In the genomic region with DNA sequence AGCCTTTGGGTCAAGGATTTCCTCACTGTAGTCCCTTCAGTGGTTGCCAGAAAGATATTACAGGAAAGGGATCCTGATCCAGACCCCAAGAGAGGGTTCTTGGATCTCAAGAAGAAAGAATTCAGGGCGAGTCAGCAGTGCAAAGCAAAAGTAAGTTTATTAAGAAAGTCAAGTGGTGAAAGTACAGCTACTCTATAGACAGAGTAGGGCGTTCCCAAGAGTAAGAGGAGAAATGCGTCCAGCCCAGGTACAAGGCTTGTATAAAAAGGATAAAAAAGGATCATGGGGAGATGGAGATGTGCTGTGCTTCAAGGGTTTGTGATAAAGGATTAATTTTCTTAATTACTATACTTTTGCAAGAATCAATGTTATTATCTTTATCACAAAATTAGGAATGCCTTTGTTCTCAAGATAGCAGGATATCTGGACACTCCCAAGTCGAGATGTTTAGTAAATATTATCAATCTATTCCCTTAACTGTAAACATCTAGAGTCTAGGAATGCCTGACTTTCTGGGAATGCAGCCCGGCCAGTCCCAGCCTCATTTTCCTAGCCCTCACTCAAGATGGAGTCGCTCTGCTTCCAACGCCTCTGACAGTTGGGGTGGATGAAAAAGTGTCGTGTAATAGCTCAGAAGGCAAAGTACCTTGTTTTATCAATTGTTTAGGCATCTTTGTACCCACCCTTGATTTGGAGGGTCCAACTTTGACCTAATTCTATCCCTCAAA, we compare ENCODE assay signal across 25 cellular contexts.
"Had no signal": no experiment of that assay in that cellular context is flagged by ENCODE, and none has a peak within 500 bp of the region (broad histone marks: within the 10 kb centered on the region; RNA-seq: fewer than 3 reads in every experiment).

No MANE protein-coding gene starts in this region.

- H3K9me3 ChIP-seq: ovary, prostate gland had no signal

- H3K27ac ChIP-seq: heart left ventricle, left ventricle myocardium inferior, ovary, prostate gland, skin epidermis, tibial nerve, upper lobe of left lung had no signal

- H3K27me3 ChIP-seq: heart left ventricle, ovary, tibial nerve, upper lobe of left lung had no signal

- H3K27ac Mint-ChIP-seq: immature natural killer cell; memory B cell; naive thymus-derived CD4-positive, alpha-beta T cell; natural killer cell treated with Interleukin-12 subunit alpha and Interleukin-12 subunit beta and Interleukin-15 and Interleukin-18, amount 100 ng/mL, for 72 hours; stimulated activated effector memory CD8-positive, alpha-beta T cell treated with anti-CD3 and anti-CD28 coated beads, Interleukin-12 subunit alpha, Interleukin-12 subunit beta, amount 100 ng/mL, for 72 hours; stimulated activated naive CD8-positive, alpha-beta T cell treated with anti-CD3 and anti-CD28 coated beads, Interleukin-15, Interleukin-2, amounts not matched to agents 100 ng/mL and 50 ng/mL, for 24 hours had no signal

- H3K36me3 ChIP-seq: heart left ventricle, left ventricle myocardium inferior, ovary, prostate gland, tibial nerve, upper lobe of left lung had no signal

- H3K27me3 Mint-ChIP-seq: memory B cell; natural killer cell treated with Interleukin-12 subunit alpha and Interleukin-12 subunit beta and Interleukin-15 and Interleukin-18, amount 100 ng/mL, for 72 hours; stimulated activated naive CD8-positive, alpha-beta T cell treated with anti-CD3 and anti-CD28 coated beads, Interleukin-15, Interleukin-2, amounts not matched to agents 100 ng/mL and 50 ng/mL, for 24 hours had no signal

- H3K4me3 Mint-ChIP-seq: immature natural killer cell; memory B cell; naive thymus-derived CD4-positive, alpha-beta T cell; natural killer cell treated with Interleukin-12 subunit alpha and Interleukin-12 subunit beta and Interleukin-15 and Interleukin-18, amount 100 ng/mL, for 72 hours; stimulated activated effector memory CD8-positive, alpha-beta T cell treated with anti-CD3 and anti-CD28 coated beads, Interleukin-12 subunit alpha, Interleukin-12 subunit beta, amount 100 ng/mL, for 72 hours; stimulated activated naive CD8-positive, alpha-beta T cell treated with anti-CD3 and anti-CD28 coated beads, Interleukin-15, Interleukin-2, amounts not matched to agents 100 ng/mL and 50 ng/mL, for 24 hours had no signal

- H3K4me1 Mint-ChIP-seq: immature natural killer cell; naive thymus-derived CD4-positive, alpha-beta T cell; stimulated activated effector memory CD8-positive, alpha-beta T cell treated with anti-CD3 and anti-CD28 coated beads, Interleukin-12 subunit alpha, Interleukin-12 subunit beta, amount 100 ng/mL, for 72 hours had no signal

- H3K4me1 ChIP-seq: heart left ventricle, left ventricle myocardium inferior, prostate gland, tibial nerve, upper lobe of left lung had no signal

- H3K36me3 Mint-ChIP-seq: immature natural killer cell; memory B cell; stimulated activated effector memory CD8-positive, alpha-beta T cell treated with anti-CD3 and anti-CD28 coated beads, Interleukin-12 subunit alpha, Interleukin-12 subunit beta, amount 100 ng/mL, for 72 hours had no signal

- ATAC-seq: heart left ventricle; left colon; mucosa of descending colon; naive thymus-derived CD4-positive, alpha-beta T cell; natural killer cell treated with Interleukin-12 subunit alpha and Interleukin-12 subunit beta and Interleukin-15 and Interleukin-18, amount 100 ng/mL, for 72 hours; right cardiac atrium; sciatic nerve; stimulated activated effector memory CD8-positive, alpha-beta T cell treated with anti-CD3 and anti-CD28 coated beads, Interleukin-12 subunit alpha, Interleukin-12 subunit beta, amount 100 ng/mL, for 72 hours had no signal

- DNase-seq: heart left ventricle; hypothalamus; immature natural killer cell; kidney; left colon; left ventricle myocardium inferior; midbrain; mucosa of descending colon; naive thymus-derived CD4-positive, alpha-beta T cell; ovary; retina; right cardiac atrium; stimulated activated CD4-positive, alpha-beta T cell treated with anti-CD3 and anti-CD28 coated beads, Interleukin-12 subunit alpha, Interleukin-12 subunit beta, amount 100 ng/mL, for 4 hours; stimulated activated CD4-positive, alpha-beta T cell treated with anti-CD3 and anti-CD28 coated beads, Interleukin-15, amount 100 ng/mL, for 24 hours; stimulated activated CD4-positive, alpha-beta T cell treated with anti-CD3 and anti-CD28 coated beads, Interleukin-4, amount 100 ng/mL, for 24 hours; stimulated activated naive CD4-positive, alpha-beta T cell; upper lobe of left lung had no signal

- H3K4me3 ChIP-seq: heart left ventricle, left ventricle myocardium inferior, mucosa of descending colon, ovary, prostate gland, skin epidermis, tibial nerve, upper lobe of left lung had no signal

- H3K9me3 Mint-ChIP-seq: memory B cell had no signal
